Comparison of ENCODE assay signal across 22 cellular contexts in the genomic region with DNA sequence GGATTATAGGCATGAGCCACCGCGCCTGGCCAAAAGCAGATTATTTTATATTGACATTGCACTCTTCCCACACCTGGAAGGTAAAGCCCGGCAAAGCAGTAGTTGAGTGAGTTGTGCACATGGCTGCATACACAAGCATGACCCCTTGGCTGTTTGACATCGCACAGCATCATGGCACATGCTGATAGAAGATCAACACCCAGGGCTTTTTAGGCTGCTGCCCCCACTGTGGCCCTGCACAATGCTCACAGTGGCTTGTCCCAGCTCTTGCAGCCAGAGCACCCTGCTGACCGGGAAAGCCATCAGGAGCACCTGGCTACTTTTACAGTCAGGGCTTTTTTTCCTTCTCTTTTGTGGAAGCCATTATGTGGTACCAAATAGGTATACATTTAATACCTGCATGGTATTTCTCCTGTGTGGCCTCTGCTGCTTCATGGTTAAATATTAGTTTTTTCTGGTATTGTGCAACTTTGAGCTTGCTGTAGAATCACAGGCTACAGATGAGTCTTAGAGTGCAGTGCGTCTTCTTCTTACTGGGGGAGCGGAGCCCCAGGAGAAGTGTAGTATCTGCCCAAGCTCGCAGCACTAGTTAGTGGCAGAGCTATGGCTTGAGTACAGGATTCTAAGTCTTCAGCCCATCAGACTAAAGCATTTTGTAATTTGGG.
DNase-seq lines count a peak whose midpoint lies in the region; ATAC-seq, FAIRE-seq and TF ChIP-seq lines count a peak whose summit lies in the region.
"Had no signal": no experiment of that assay in that cellular context is flagged by ENCODE, and none has a peak within 500 bp of the region (broad histone marks: within the 10 kb centered on the region; RNA-seq: fewer than 3 reads in every experiment).

No MANE protein-coding gene starts in this region.

- no peaks in the 10 kb centered on the region for H3K9me2 ChIP-seq in PC-3 (replicated peaks; ENCODE audit: low read length)

- no peak overlapping the region for H3K4me2 ChIP-seq in PC-3 (ENCODE audit: low read length)
- H3K4me2 ChIP-seq: BLaER1 had no signal

- no peaks in the 10 kb centered on the region for H3K79me2 ChIP-seq in PC-3 (ENCODE audit: low read length)

- H3K9ac ChIP-seq in PC-3 (ENCODE audit: low read length) = no peak overlapping the region
- H3K9ac ChIP-seq: BLaER1 had no signal

- H3K27me3 ChIP-seq in tibial artery = no peaks in the 10 kb centered on the region
- H3K27me3 ChIP-seq in PC-3 (ENCODE audit: low read length) = no peaks in the 10 kb centered on the region
- H3K27me3 ChIP-seq in pancreas = no peaks in the 10 kb centered on the region
- H3K27me3 ChIP-seq: BLaER1 had no signal

- H3K9me3 ChIP-seq in tibial artery (no peaks in the 10 kb centered on the region), PC-3 (ENCODE audit: low read length) (no peaks in the 10 kb centered on the region), pancreas (no peaks in the 10 kb centered on the region)

- no peak overlapping the region for H2AFZ ChIP-seq in PC-3 (ENCODE audit: low read length)

- intact Hi-C loops in tibial artery (cut with DNase I; ENCODE audit: low total_unique reads) (no loop called here), PC-3 (cut with micrococcal nuclease) (no loop called here), pancreas (cut with DNase I) (no loop called here)

- H3K4me3 ChIP-seq in tibial artery (no peak overlapping the region), PC-3 (ENCODE audit: low read length) (no peak overlapping the region), pancreas (no peak overlapping the region)
- H3K4me3 ChIP-seq: BLaER1 had no signal

- H3K36me3 ChIP-seq in tibial artery (no peaks in the 10 kb centered on the region), PC-3 (ENCODE audit: low read depth, low read length) (no peaks in the 10 kb centered on the region), pancreas (no peaks in the 10 kb centered on the region)

- BruUV-seq in PC-3 (replicated peaks; lab: Mats Ljungman, UMichigan) = no TSS peak

- H3K4me1 ChIP-seq in tibial artery (peaks cover 0 to 42% (median 35%) of the 10 kb centered on the region in 4 donors), PC-3 (ENCODE audit: insufficient read depth, low read length) (no peaks in the 10 kb centered on the region), pancreas (peaks cover 15 to 32% (median 24%) of the 10 kb centered on the region in 3 donors)
- H3K4me1 ChIP-seq: BLaER1 had no signal

- no peak for FAIRE-seq in pancreas (lab: Jason Lieb, UNC)
- FAIRE-seq: A204.1, GM12892, GM18507, HTR-8/SVneo had no signal

- peaks cover 41% of the 10 kb centered on the region for H3K4me1 Mint-ChIP-seq in nephron
- H3K4me1 Mint-ChIP-seq: CD14-positive monocyte; CD4-positive, alpha-beta memory T cell had no signal

- peak; percentile 5 for DNase-seq in NCI-H146 treated with DMSO at 0.1 percent for 48 hours (lab: John Stamatoyannopoulos, UW; ENCODE audit: unreplicated experiment)
- DNase-seq in left lobe of liver (ENCODE audit: low spot score) = no peak
- DNase-seq in tibial artery = no peak
- no peak for DNase-seq in NCI-H748 treated with DMSO at 0.1 percent for 48 hours (lab: John Stamatoyannopoulos, UW)
- no peak for DNase-seq in Kasumi-1 (lab: John Stamatoyannopoulos, UW)
- no peak for DNase-seq in PC-3
- no peak for DNase-seq in pancreas
- DNase-seq: CD4-positive, alpha-beta memory T cell; DMS153; DMS79; GDM1; GOT3; H7; HFFc6 had no signal

- H3K27ac ChIP-seq in tibial artery = peak overlapping the region; percentile 77 to 83
- H3K27ac ChIP-seq in PC-3 (ENCODE audit: low read length) = no peak overlapping the region
- no peak overlapping the region for H3K27ac ChIP-seq in pancreas
- H3K27ac ChIP-seq: BLaER1 had no signal

- CTCF ChIA-PET in PC-3 (lab: Charles Lee) = no interaction called here

- peaks cover 2% of the 10 kb centered on the region for H3K9me3 Mint-ChIP-seq in nephron
- H3K9me3 Mint-ChIP-seq: HFFc6 had no signal

- POLR2A ChIA-PET in PC-3 (lab: Charles Lee; ENCODE audit: unreplicated experiment) = interaction anchor here (0.7 kb wide), 1 partner anchor 41 kb away, joined by 4 read pairs; no protein-coding TSS in a partner anchor

- H4K20me1 ChIP-seq in PC-3 (ENCODE audit: low read length) = no peaks in the 10 kb centered on the region
- H4K20me1 ChIP-seq: BLaER1 had no signal

- no peaks in the 10 kb centered on the region for H3K27me3 Mint-ChIP-seq in nephron (ENCODE audit: low read depth)
- H3K27me3 Mint-ChIP-seq: CD4-positive, alpha-beta memory T cell had no signal

- TF ChIP-seq CTCF in nephron (IDR thresholded peaks at IDR 0.05; ENCODE audit: unreplicated experiment in 3 of 3) = no peak
- no peak for TF ChIP-seq CTCF in tibial artery (IDR thresholded peaks at IDR 0.05)
- no peak for TF ChIP-seq CTCF in PC-3 (conservative IDR thresholded peaks at IDR 0.05; ENCODE audit: low read depth, low read length)
- no peak for TF ChIP-seq CTCF in pancreas (IDR thresholded peaks at IDR 0.05)

- WGBS in pancreas, 2 donors = 90% methylated on average over 8 of the region's 8 CpGs

- ATAC-seq in left lobe of liver (peak; percentile 28), PC-3 (no peak), pancreas (no peak)
- ATAC-seq: HCT116 had no signal

- H3K27ac Mint-ChIP-seq in nephron = peak overlapping the region; percentile 96
- H3K27ac Mint-ChIP-seq: CD4-positive, alpha-beta memory T cell; HFFc6 had no signal

- H3F3A ChIP-seq in PC-3 (ENCODE audit: low read length, unreplicated experiment) = no peaks in the 10 kb centered on the region

- no peak overlapping the region for H3K4me3 Mint-ChIP-seq in nephron
- H3K4me3 Mint-ChIP-seq: CD14-positive monocyte; CD4-positive, alpha-beta memory T cell; HFFc6 had no signal

- peaks cover 16% of the 10 kb centered on the region for H3K36me3 Mint-ChIP-seq in nephron (ENCODE audit: low read depth)

Comparison
In these comparisons a context has a peak if more than half of its experiments do, and no peak if none do; other contexts are left out.
1. H3K27ac ChIP-seq: peak in tibial artery (2 of 2); none in PC-3 (single experiment) and pancreas (0 of 4).